In genomic region chr7:113086928-113087277, GRCh38 we compare ENCODE assay signal across 10 cellular contexts. TPM values are rescaled to one million over a fixed set of nuclear protein-coding genes. Genes with fewer than 3 reads are reported as not detected.
DNase-seq lines count a peak whose midpoint lies in the region; ATAC-seq and TF ChIP-seq lines count a peak whose summit lies in the region.
"Had no signal": no experiment of that assay in that cellular context is flagged by ENCODE, and none has a peak within 500 bp of the region (broad histone marks: within the 10 kb centered on the region; RNA-seq: fewer than 3 reads in every experiment).

No MANE protein-coding gene starts in this region.

- ATAC-seq in left cardiac atrium = no peak
- ATAC-seq in GM18520 (IDR thresholded peaks at IDR 0.05; ENCODE audit: unreplicated experiment) = no peak
- no peak for ATAC-seq in GM21528 (IDR thresholded peaks at IDR 0.05; ENCODE audit: low FRiP score, unreplicated experiment)

- H3K4me1 ChIP-seq in right atrium auricular region (peaks cover 0 to 6% of the 10 kb centered on the region in 2 donors), muscle layer of duodenum (ENCODE audit: control insufficient read depth in 1 of 2, insufficient read depth in 2 of 2, low read length in 2 of 2) (peaks cover 0 to 14% of the 10 kb centered on the region in 2 donors), uterus (no peaks in the 10 kb centered on the region)

- TF ChIP-seq CTCF in right atrium auricular region (IDR thresholded peaks at IDR 0.05) (no peak), choroid plexus epithelial cell (conservative IDR thresholded peaks at IDR 0.05; ENCODE audit: low read depth, low read length) (no peak), uterus (IDR thresholded peaks at IDR 0.05) (no peak)

- no peaks in the 10 kb centered on the region for H3K27me3 ChIP-seq in right atrium auricular region
- no peaks in the 10 kb centered on the region for H3K27me3 ChIP-seq in muscle layer of duodenum (ENCODE audit: low read depth, low read length)
- peaks cover 0 to 5% of the 10 kb centered on the region in 2 donors for H3K27me3 ChIP-seq in uterus

- H3K4me3 ChIP-seq in right atrium auricular region = peak overlapping the region; percentile 48 to 56
- H3K4me3 ChIP-seq in choroid plexus epithelial cell (ENCODE audit: low read depth, low read length) = peak overlapping the region; percentile 68
- peak overlapping the region; percentile 56 to 70 for H3K4me3 ChIP-seq in muscle layer of duodenum (ENCODE audit: low read depth in 1 of 2, low read length in 2 of 2)
- peak overlapping the region; percentile 25 to 38 for H3K4me3 ChIP-seq in uterus

- TF ChIP-seq POLR2A in uterus (IDR thresholded peaks at IDR 0.05) = no peak

- no peaks in the 10 kb centered on the region for H3K9me3 ChIP-seq in right atrium auricular region
- no peaks in the 10 kb centered on the region for H3K9me3 ChIP-seq in muscle layer of duodenum (ENCODE audit: control insufficient read depth in 1 of 2, low read length in 2 of 2)
- H3K9me3 ChIP-seq in uterus = no peaks in the 10 kb centered on the region

- intact Hi-C loops in left cardiac atrium (cut with DNase I) = no loop called here
- intact Hi-C loops in uterus (cut with DNase I; ENCODE audit: low total_unique reads) = no loop called here

- H3K36me3 ChIP-seq in right atrium auricular region (no peaks in the 10 kb centered on the region), muscle layer of duodenum (ENCODE audit: control insufficient read depth in 1 of 2, insufficient read depth in 2 of 2, low read length in 2 of 2) (no peaks in the 10 kb centered on the region), uterus (no peaks in the 10 kb centered on the region)

- H3K27ac ChIP-seq in right atrium auricular region = peak overlapping the region; percentile 55 to 60
- no peak overlapping the region for H3K27ac ChIP-seq in muscle layer of duodenum (ENCODE audit: low read length)
- peak overlapping the region; percentile 34 to 45 for H3K27ac ChIP-seq in uterus

- no peak for DNase-seq in right atrium auricular region (ENCODE audit: low spot score)
- no peak for DNase-seq in left cardiac atrium
- no peak for DNase-seq in choroid plexus epithelial cell (ENCODE audit: low read depth)
- DNase-seq in uterus = no peak
- DNase-seq in NCI-H1417 treated with DMSO at 0.1 percent for 48 hours (lab: John Stamatoyannopoulos, UW) = no peak

RNA-seq across cellular contexts. Expression of gene GPR85, which starts 0.3 kb away (rescaled TPM):
- total RNA-seq in right atrium auricular region = 1 to 10 TPM; 2.0 to 2.3 TPM
- total RNA-seq in left cardiac atrium = 1 to 10 TPM; 1.9 to 2.4 TPM
- 1 to 10 TPM in 2 of 4 donors, not detected in 2; 1.0 to 4.8 TPM for total RNA-seq in uterus
- total RNA-seq: activated CD8-positive, alpha-beta memory T cell treated with anti-CD3 and anti-CD28 coated beads for 36 hours; CD4-positive, CD25-positive, alpha-beta regulatory T cell had no signal

RNA-seq across cellular contexts. Expression of gene SMIM30, which starts 31.5 kb away (rescaled TPM):
- total RNA-seq in right atrium auricular region (100 to 1,000 TPM in 1 of 2 donors, 10 to 100 TPM in 1; 93.1 to 208 TPM), left cardiac atrium (10 to 100 TPM; 78.1 to 85.9 TPM), uterus (10 to 100 TPM; 11.5 to 71.5 (median 47.1) TPM)
